25 cellular contexts compared by ENCODE assay signal in genomic region chr10:126188679-126189200, GRCh38.
A peak's percentile ranks its signal among the peaks of the same experiment; 100 is the strongest.
DNase-seq lines count a peak whose midpoint lies in the region; ATAC-seq, FAIRE-seq and TF ChIP-seq lines count a peak whose summit lies in the region.
"Had no signal": no experiment of that assay in that cellular context is flagged by ENCODE, and none has a peak within 500 bp of the region (broad histone marks: within the 10 kb centered on the region; RNA-seq: fewer than 3 reads in every experiment).

No MANE protein-coding gene starts in this region.

- intact Hi-C loops in K562 (cut with micrococcal nuclease) = loop anchor here (10.0 kb wide), 1 partner anchor 216 kb away; no protein-coding TSS in a partner anchor

- H3F3A ChIP-seq in neural cell (ENCODE audit: insufficient read depth, low read length, poor library complexity, severe bottlenecking) = no peaks in the 10 kb centered on the region

- no peaks in the 10 kb centered on the region for H3K9me2 ChIP-seq in neural cell (ENCODE audit: insufficient read depth, low read length)

- H3K36me3 ChIP-seq in HEK293 (ENCODE audit: control insufficient read depth in 2 of 2, insufficient read depth in 1 of 2, low read length in 2 of 2) = no peaks in the 10 kb centered on the region
- no peaks in the 10 kb centered on the region for H3K36me3 ChIP-seq in K562 (ENCODE audit: control insufficient read depth, insufficient read depth, low read length)
- no peaks in the 10 kb centered on the region for H3K36me3 ChIP-seq in neural cell (ENCODE audit: insufficient read depth, low read length)
- H3K36me3 ChIP-seq: BE2C, BLaER1 had no signal

- TF ChIP-seq EP300 in K562 (IDR thresholded peaks at IDR 0.05; ENCODE audit: low read length) (no peak), neural cell (conservative IDR thresholded peaks at IDR 0.05; ENCODE audit: poor library complexity, severe bottlenecking) (peak; percentile 43)

- CTCF ChIA-PET in HEK293 (lab: Yijun Ruan, JAX) (no interaction called here), HEK293T (lab: Yijun Ruan, JAX) (interaction anchor here (0.9 kb wide), 1 partner anchor 315 kb away, joined by 3 read pairs; no protein-coding TSS in a partner anchor), K562 (lab: Yijun Ruan, JAX; ENCODE audit: low intra/inter-chr PET ratio) (no interaction called here)

- no peak for DNase-seq in HEK293T (ENCODE audit: extremely low spot score)
- no peak for DNase-seq in K562 (ENCODE audit: extremely low read depth in 1 of 4, low spot score in 3 of 4)
- no peak for DNase-seq in H4 (ENCODE audit: low spot score)
- DNase-seq: 8988T; ACHN; BE2C; C1 segment of cervical spinal cord; CD4-positive, alpha-beta memory T cell; CD4-positive, CD25-positive, alpha-beta regulatory T cell; CD8-positive, alpha-beta memory T cell; COR-L47; DMS 273 treated with DMSO at 0.1 percent for 48 hours; DMS153; DMS53; DMS79; DND-41; EL; GDM1 had no signal

- no peak overlapping the region for H3K4me3 ChIP-seq in HEK293 (ENCODE audit: low read depth, low read length)
- H3K4me3 ChIP-seq in K562 = no peak overlapping the region
- no peak overlapping the region for H3K4me3 ChIP-seq in neural cell (ENCODE audit: low read length)
- H3K4me3 ChIP-seq: BLaER1 had no signal

- TF ChIP-seq RAD21 in K562 (CRISPR knock-in tag; conservative IDR thresholded peaks at IDR 0.05 in 1 of 2, IDR thresholded peaks at IDR 0.05 in 1 of 2) (no peak), neural cell (conservative IDR thresholded peaks at IDR 0.05) (no peak)

- H3K9ac ChIP-seq in K562 (ENCODE audit: insufficient read depth in 1 of 2, low read depth in 2 of 2, low read length in 2 of 2) (no peak overlapping the region), neural cell (ENCODE audit: low read length) (no peak overlapping the region)
- H3K9ac ChIP-seq: BLaER1 had no signal

- ATAC-seq in K562 (no peak), GM19023 (IDR thresholded peaks at IDR 0.05; ENCODE audit: unreplicated experiment) (no peak), HG03520 (IDR thresholded peaks at IDR 0.05; ENCODE audit: unreplicated experiment) (no peak)

- FAIRE-seq in K562 (lab: Jason Lieb, UNC) = no peak
- FAIRE-seq: A204.1, GM12891 had no signal

- H3K4me2 ChIP-seq in K562 (ENCODE audit: insufficient read depth, low read length) = no peak overlapping the region
- H3K4me2 ChIP-seq in neural cell (ENCODE audit: low read length) = no peak overlapping the region
- H3K4me2 ChIP-seq: BLaER1 had no signal

- in situ Hi-C loops in K562 (cut with MboI) = no loop called here

- H2AFZ ChIP-seq in K562 (ENCODE audit: low read depth, low read length) (no peak overlapping the region), neural cell (ENCODE audit: low read depth, low read length) (no peak overlapping the region)

- no TSS peak for BruUV-seq in K562 (replicated peaks; lab: Mats Ljungman, UMichigan)

- TF ChIP-seq CTCF in HEK293 (tag by site-specific recombination; IDR thresholded peaks at IDR 0.05) (no peak), K562 (IDR thresholded peaks at IDR 0.05 in 2 of 3, conservative IDR thresholded peaks at IDR 0.05 in 1 of 3; ENCODE audit: insufficient read depth in 2 of 3, low read depth in 1 of 3, low read length in 3 of 3) (no peak), neural cell (IDR thresholded peaks at IDR 0.05; ENCODE audit: poor library complexity, severe bottlenecking) (no peak)

- POLR2A ChIA-PET in HEK293 (lab: Yijun Ruan, JAX) = no interaction called here
- POLR2A ChIA-PET in HEK293T (lab: Yijun Ruan, JAX) = no interaction called here
- POLR2A ChIA-PET in K562 (lab: Yijun Ruan, JAX) = no interaction called here

- no peaks in the 10 kb centered on the region for H3K9me3 ChIP-seq in HEK293 (ENCODE audit: control insufficient read depth, insufficient read depth, low read depth, low read length)
- no peaks in the 10 kb centered on the region for H3K9me3 ChIP-seq in K562 (replicated peaks; ENCODE audit: control insufficient read depth, insufficient read depth, low read depth, low read length)
- H3K9me3 ChIP-seq in neural cell (ENCODE audit: low read length) = no peaks in the 10 kb centered on the region
- H3K9me3 ChIP-seq: BE2C had no signal

- 2% methylated on average over 3 of the region's 3 CpGs for WGBS in K562 (ENCODE audit: insufficient coverage, low coverage, missing lambda C conversion rate)

- H3K27ac ChIP-seq in HEK293 (ENCODE audit: extremely low read depth, low read depth, low read length) (no peak overlapping the region), K562 (ENCODE audit: extremely low read depth, low read depth, low read length) (no peak overlapping the region), neural cell (ENCODE audit: low read length) (no peak overlapping the region)
- H3K27ac ChIP-seq: BLaER1 had no signal

- H3K27me3 ChIP-seq in K562 (ENCODE audit: control insufficient read depth in 2 of 2, insufficient read depth in 2 of 2, low read length in 2 of 2) (peaks cover 0 to 5% of the 10 kb centered on the region in 2 experiments; a peak in 2 of 5 replicates), neural cell (ENCODE audit: insufficient read depth, low read depth, low read length) (no peaks in the 10 kb centered on the region)
- H3K27me3 ChIP-seq: BE2C, BLaER1 had no signal

- H4K20me1 ChIP-seq in K562 (replicated peaks; ENCODE audit: control insufficient read depth, insufficient read depth, low read length) (no peaks in the 10 kb centered on the region), neural cell (ENCODE audit: insufficient read depth) (no peaks in the 10 kb centered on the region)
- H4K20me1 ChIP-seq: BLaER1 had no signal

- no peaks in the 10 kb centered on the region for H3K9me1 ChIP-seq in K562 (ENCODE audit: control insufficient read depth, insufficient read depth, low read length)

- H3K4me1 ChIP-seq in HEK293 (ENCODE audit: control insufficient read depth, insufficient read depth, low read length) (no peaks in the 10 kb centered on the region), K562 (replicated peaks in 1 of 2; ENCODE audit: control insufficient read depth in 2 of 2, insufficient read depth in 2 of 2, low read length in 2 of 2) (no peaks in the 10 kb centered on the region; a peak in 2 of 5 replicates)
- H3K4me1 ChIP-seq: BE2C, BLaER1 had no signal

- no peak for TF ChIP-seq POLR2A in K562 (conservative IDR thresholded peaks at IDR 0.05)

- H3K79me2 ChIP-seq in K562 (ENCODE audit: control insufficient read depth, insufficient read depth, low read length) (no peaks in the 10 kb centered on the region), neural cell (replicated peaks; ENCODE audit: insufficient read depth, low read length) (no peaks in the 10 kb centered on the region)

TF ChIP-seq in HEK293, 187 proteins besides CTCF, POLR2A, EP300 and RAD21 (continues in another document):
- TF ChIP-seq KLF17 (tag by site-specific recombination; IDR thresholded peaks at IDR 0.05) = no peak
- TF ChIP-seq ZNF660 (tag by site-specific recombination; IDR thresholded peaks at IDR 0.05) = no peak

TF ChIP-seq in HEK293T, 16 proteins besides CTCF, POLR2A, EP300 and RAD21:
- TF ChIP-seq ZNF384 (IDR thresholded peaks at IDR 0.05) (no peak), PKNOX1 (IDR thresholded peaks at IDR 0.05) (peak; percentile 76)

TF ChIP-seq in K562, 482 proteins besides CTCF, POLR2A, EP300 and RAD21 (continues in another document):
- TF ChIP-seq PHTF2 (CRISPR knock-in tag; IDR thresholded peaks at IDR 0.05) (no peak), RBFOX2 (IDR thresholded peaks at IDR 0.05; ENCODE audit: low read depth, low read length) (no peak), PBX2 (CRISPR knock-in tag; IDR thresholded peaks at IDR 0.05; ENCODE audit: low read depth) (no peak), PBX2 (tag; conservative IDR thresholded peaks at IDR 0.05; ENCODE audit: low read depth) (0 out of 2 replicates have a peak, but pooled peaks have one; percentile 8)

TF ChIP-seq in neural cell, 6 proteins besides CTCF, POLR2A, EP300 and RAD21:
- no peak for TF ChIP-seq EZH2 (IDR thresholded peaks at IDR 0.05; ENCODE audit: borderline replicate concordance, insufficient read depth, low read length, poor library complexity, severe bottlenecking)
- no peak for TF ChIP-seq SMC3 (conservative IDR thresholded peaks at IDR 0.05; ENCODE audit: poor library complexity)
- TF ChIP-seq MXI1 (conservative IDR thresholded peaks at IDR 0.05; ENCODE audit: poor library complexity, severe bottlenecking) = no peak
- no peak for TF ChIP-seq POLR2AphosphoS5 (IDR thresholded peaks at IDR 0.05)
- TF ChIP-seq, protein P1, sequence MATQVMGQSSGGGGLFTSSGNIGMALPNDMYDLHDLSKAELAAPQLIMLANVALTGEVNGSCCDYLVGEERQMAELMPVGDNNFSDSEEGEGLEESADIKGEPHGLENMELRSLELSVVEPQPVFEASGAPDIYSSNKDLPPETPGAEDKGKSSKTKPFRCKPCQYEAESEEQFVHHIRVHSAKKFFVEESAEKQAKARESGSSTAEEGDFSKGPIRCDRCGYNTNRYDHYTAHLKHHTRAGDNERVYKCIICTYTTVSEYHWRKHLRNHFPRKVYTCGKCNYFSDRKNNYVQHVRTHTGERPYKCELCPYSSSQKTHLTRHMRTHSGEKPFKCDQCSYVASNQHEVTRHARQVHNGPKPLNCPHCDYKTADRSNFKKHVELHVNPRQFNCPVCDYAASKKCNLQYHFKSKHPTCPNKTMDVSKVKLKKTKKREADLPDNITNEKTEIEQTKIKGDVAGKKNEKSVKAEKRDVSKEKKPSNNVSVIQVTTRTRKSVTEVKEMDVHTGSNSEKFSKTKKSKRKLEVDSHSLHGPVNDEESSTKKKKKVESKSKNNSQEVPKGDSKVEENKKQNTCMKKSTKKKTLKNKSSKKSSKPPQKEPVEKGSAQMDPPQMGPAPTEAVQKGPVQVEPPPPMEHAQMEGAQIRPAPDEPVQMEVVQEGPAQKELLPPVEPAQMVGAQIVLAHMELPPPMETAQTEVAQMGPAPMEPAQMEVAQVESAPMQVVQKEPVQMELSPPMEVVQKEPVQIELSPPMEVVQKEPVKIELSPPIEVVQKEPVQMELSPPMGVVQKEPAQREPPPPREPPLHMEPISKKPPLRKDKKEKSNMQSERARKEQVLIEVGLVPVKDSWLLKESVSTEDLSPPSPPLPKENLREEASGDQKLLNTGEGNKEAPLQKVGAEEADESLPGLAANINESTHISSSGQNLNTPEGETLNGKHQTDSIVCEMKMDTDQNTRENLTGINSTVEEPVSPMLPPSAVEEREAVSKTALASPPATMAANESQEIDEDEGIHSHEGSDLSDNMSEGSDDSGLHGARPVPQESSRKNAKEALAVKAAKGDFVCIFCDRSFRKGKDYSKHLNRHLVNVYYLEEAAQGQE (IDR thresholded peaks at IDR 0.05; ENCODE audit: borderline replicate concordance) = no peak
- no peak for TF ChIP-seq TAF1 (IDR thresholded peaks at IDR 0.05; ENCODE audit: low read depth)
TF ChIP-seq in neural cell: peak in this region for 0.

Comparison
In these comparisons a context has a peak if more than half of its experiments do, and no peak if none do; other contexts are left out.
1. Of the 44 proteins assayed by ChIP-seq in both K562 and HEK293: peak only in K562: none; only in HEK293: ZBTB17; in both: none; in neither: 43.